Comparison of ENCODE assay signal across 27 cellular contexts in genomic region chrX:22664826-22665225, GRCh38.
"Had no signal": no experiment of that assay in that cellular context is flagged by ENCODE, and none has a peak within 500 bp of the region (broad histone marks: within the 10 kb centered on the region; RNA-seq: fewer than 3 reads in every experiment).

No MANE protein-coding gene starts in this region.

- H3K27ac ChIP-seq: hepatocyte, pancreas, prostate gland, skin epidermis, stomach, thoracic aorta, tibial nerve, vagina had no signal

- H3K9me3 Mint-ChIP-seq: stimulated activated naive B cell treated with anti-CD40 and anti-IgM and Interleukin-4, amounts not matched to agents 10 μg/mL and 1 μg/mL and 100 μg/mL, for 72 hours had no signal

- H3K36me3 ChIP-seq: pancreas, prostate gland, stomach, thoracic aorta, tibial nerve, vagina had no signal

- H3K4me1 ChIP-seq: pancreas, prostate gland, stomach, tibial nerve, vagina had no signal

- H3K4me1 Mint-ChIP-seq: nephron, neural crest cell had no signal

- H3K27ac Mint-ChIP-seq: naive thymus-derived CD8-positive, alpha-beta T cell; nephron; stimulated activated naive B cell treated with anti-CD40 and anti-IgM and Interleukin-4, amounts not matched to agents 10 μg/mL and 1 μg/mL and 100 μg/mL, for 72 hours; type B pancreatic cell had no signal

- H3K4me2 ChIP-seq: hepatocyte had no signal

- H2AFZ ChIP-seq: hepatocyte had no signal

- H3K9me3 ChIP-seq: pancreas, prostate gland, stomach, thoracic aorta, tibial nerve, vagina had no signal

- H3K79me2 ChIP-seq: hepatocyte had no signal

- H3K4me3 ChIP-seq: hepatocyte, lung, pancreas, prostate gland, skin epidermis, stomach, thoracic aorta, tibial nerve, vagina had no signal

- H3K27me3 Mint-ChIP-seq: stimulated activated naive B cell treated with anti-CD40 and anti-IgM and Interleukin-4, amounts not matched to agents 10 μg/mL and 1 μg/mL and 100 μg/mL, for 72 hours; type B pancreatic cell had no signal

- H3K27me3 ChIP-seq: hepatocyte, pancreas, stomach, tibial nerve, vagina had no signal

- H3K36me3 Mint-ChIP-seq: stimulated activated naive B cell treated with anti-CD40 and anti-IgM and Interleukin-4, amounts not matched to agents 10 μg/mL and 1 μg/mL and 100 μg/mL, for 72 hours; type B pancreatic cell had no signal

- ATAC-seq: left cardiac atrium; left lobe of liver; naive thymus-derived CD8-positive, alpha-beta T cell; pancreas; right cardiac atrium; sciatic nerve; stimulated activated naive B cell treated with anti-CD40 and anti-IgM and Interleukin-4, amounts not matched to agents 10 μg/mL and 1 μg/mL and 100 μg/mL, for 72 hours; stimulated activated naive CD8-positive, alpha-beta T cell treated with anti-CD3 and anti-CD28 coated beads, Interleukin-15, Interleukin-2, amounts not matched to agents 100 U/mL and 50 U/mL, for 24 hours had no signal

- DNase-seq: islet precursor cell; left cardiac atrium; naive thymus-derived CD8-positive, alpha-beta T cell; nucleus accumbens; pancreas; posterior cingulate gyrus; retina; right cardiac atrium; stimulated activated CD4-positive, alpha-beta T cell treated with anti-CD3 and anti-CD28 coated beads, Interleukin-12 subunit alpha, Interleukin-12 subunit beta, amount 100 ng/mL, for 4 hours; stimulated activated CD4-positive, alpha-beta T cell treated with anti-CD3 and anti-CD28 coated beads, Interleukin-15, amount 100 ng/mL, for 24 hours; stimulated activated CD4-positive, alpha-beta T cell treated with anti-CD3 and anti-CD28 coated beads, Interleukin-2, amount 100 ng/mL, for 24 hours; stimulated activated CD4-positive, alpha-beta T cell treated with anti-CD3 and anti-CD28 coated beads, Interleukin-4, amount 100 ng/mL, for 1 hour; stimulated activated naive B cell treated with anti-CD40 and anti-IgM and Interleukin-4, amounts not matched to agents 10 μg/mL and 1 μg/mL and 100 μg/mL, for 72 hours; stimulated activated naive CD8-positive, alpha-beta T cell treated with anti-CD3 and anti-CD28 coated beads, Interleukin-15, Interleukin-2, amounts not matched to agents 100 U/mL and 50 U/mL, for 24 hours; stomach had no signal

- H3K4me3 Mint-ChIP-seq: naive thymus-derived CD8-positive, alpha-beta T cell; nephron; neural crest cell; stimulated activated naive B cell treated with anti-CD40 and anti-IgM and Interleukin-4, amounts not matched to agents 10 μg/mL and 1 μg/mL and 100 μg/mL, for 72 hours; type B pancreatic cell had no signal
